ENCODE assay signal across 9 cellular contexts in genomic region chr18:63317556-63317946, GRCh38. TPM values are rescaled to one million over a fixed set of nuclear protein-coding genes. Genes with fewer than 3 reads are reported as not detected.
DNase-seq lines count a peak whose midpoint lies in the region; ATAC-seq and TF ChIP-seq lines count a peak whose summit lies in the region.
"Had no signal": no experiment of that assay in that cellular context is flagged by ENCODE, and none has a peak within 500 bp of the region (broad histone marks: within the 10 kb centered on the region; RNA-seq: fewer than 3 reads in every experiment).

No MANE protein-coding gene starts in this region.

- peaks cover 12% of the 10 kb centered on the region for H3K4me1 ChIP-seq in iPS-18a (ENCODE audit: control insufficient read depth, low read depth, low read length)
- H3K4me1 ChIP-seq in adrenal gland (replicated peaks in 1 of 2), result peaks cover 0 to 4% of the 10 kb centered on the region in 2 donors

- H3K36me3 Mint-ChIP-seq in T-cell, result peaks cover 20% of the 10 kb centered on the region
- H3K36me3 Mint-ChIP-seq in stimulated activated memory B cell treated with anti-CD40 and anti-IgM and Interleukin-4, amounts not matched to agents 10 μg/mL and 1 μg/mL and 100 μg/mL, for 72 hours, result peaks cover 59% of the 10 kb centered on the region

- TF ChIP-seq CTCF in adrenal gland (IDR thresholded peaks at IDR 0.05), result no peak

- intact Hi-C loops in adrenal gland (cut with DNase I), result no loop called here

- no peak for ATAC-seq in T-cell (replicated peaks in 1 of 4)
- no peak for ATAC-seq in stimulated activated memory B cell treated with anti-CD40 and anti-IgM and Interleukin-4, amounts not matched to agents 10 μg/mL and 1 μg/mL and 100 μg/mL, for 72 hours
- no peak for ATAC-seq in GM18870 (IDR thresholded peaks at IDR 0.05; ENCODE audit: unreplicated experiment)

- no peak overlapping the region for H3K27ac ChIP-seq in iPS-18a (ENCODE audit: low read length)
- no peak overlapping the region for H3K27ac ChIP-seq in adrenal gland

- no peak overlapping the region for H3K9ac ChIP-seq in iPS-18a (ENCODE audit: low read length)

- no peak for TF ChIP-seq POLR2A in adrenal gland (IDR thresholded peaks at IDR 0.05)

- POLR2A ChIA-PET in T-cell (lab: Charles Lee), result interaction anchor here in 1 of 2 donors (1.4 kb wide), 1 partner anchor 155 kb away, joined by 5 read pairs; no protein-coding TSS in a partner anchor

- peak overlapping the region; percentile 93 to 100 (median 99) for H3K4me3 Mint-ChIP-seq in T-cell
- peak overlapping the region; percentile 99 for H3K4me3 Mint-ChIP-seq in stimulated activated memory B cell treated with anti-CD40 and anti-IgM and Interleukin-4, amounts not matched to agents 10 μg/mL and 1 μg/mL and 100 μg/mL, for 72 hours

- H3K36me3 ChIP-seq in iPS-18a (ENCODE audit: control insufficient read depth, low read depth, low read length), result no peaks in the 10 kb centered on the region
- H3K36me3 ChIP-seq in adrenal gland (replicated peaks in 1 of 2), result no peaks in the 10 kb centered on the region

- H3K4me3 ChIP-seq in iPS-18a (ENCODE audit: low read length), result peak overlapping the region; percentile 85
- H3K4me3 ChIP-seq in adrenal gland, result peak overlapping the region in 1 of 4 donors; percentile 78

- peaks cover 45% of the 10 kb centered on the region for H3K27me3 ChIP-seq in iPS-18a (ENCODE audit: control insufficient read depth, insufficient read depth, low read length)
- peaks cover 5% of the 10 kb centered on the region for H3K27me3 ChIP-seq in adrenal gland

- peaks cover 61 to 69% (median 69%) of the 10 kb centered on the region in 3 donors for H3K4me1 Mint-ChIP-seq in T-cell
- H3K4me1 Mint-ChIP-seq in stimulated activated memory B cell treated with anti-CD40 and anti-IgM and Interleukin-4, amounts not matched to agents 10 μg/mL and 1 μg/mL and 100 μg/mL, for 72 hours, result peaks cover 55% of the 10 kb centered on the region

- DNase-seq in NCI-H1105 treated with DMSO at 0.1 percent for 48 hours (lab: John Stamatoyannopoulos, UW), result peak; percentile 56
- DNase-seq in NCI-H1105 (lab: John Stamatoyannopoulos, UW), result no peak
- no peak for DNase-seq in T-cell
- no peak for DNase-seq in NCI-H2196 (lab: John Stamatoyannopoulos, UW; ENCODE audit: unreplicated experiment)
- no peak for DNase-seq in adrenal gland
- DNase-seq: NCI-H1694 had no signal

- H3K9me3 ChIP-seq in iPS-18a (ENCODE audit: control insufficient read depth, low read depth, low read length) (no peaks in the 10 kb centered on the region), adrenal gland (replicated peaks in 1 of 3) (no peaks in the 10 kb centered on the region)

- H3K9me3 Mint-ChIP-seq in T-cell, result no peaks in the 10 kb centered on the region
- no peaks in the 10 kb centered on the region for H3K9me3 Mint-ChIP-seq in stimulated activated memory B cell treated with anti-CD40 and anti-IgM and Interleukin-4, amounts not matched to agents 10 μg/mL and 1 μg/mL and 100 μg/mL, for 72 hours

- H3K27me3 Mint-ChIP-seq in T-cell, result no peaks in the 10 kb centered on the region
- no peaks in the 10 kb centered on the region for H3K27me3 Mint-ChIP-seq in stimulated activated memory B cell treated with anti-CD40 and anti-IgM and Interleukin-4, amounts not matched to agents 10 μg/mL and 1 μg/mL and 100 μg/mL, for 72 hours

- CTCF ChIA-PET in T-cell (lab: Charles Lee), result interaction anchor here (0.6 to 2.5 kb wide), 37 partner anchors 9 to 301 kb away, joined by 3 to 16 read pairs (median 4); no protein-coding TSS in a partner anchor

- peak overlapping the region; percentile 91 to 93 for H3K27ac Mint-ChIP-seq in T-cell
- H3K27ac Mint-ChIP-seq in stimulated activated memory B cell treated with anti-CD40 and anti-IgM and Interleukin-4, amounts not matched to agents 10 μg/mL and 1 μg/mL and 100 μg/mL, for 72 hours, result peak overlapping the region; percentile 92

- 74 to 83% (median 80%) methylated on average over 8 to 10 of the region's 10 CpGs for WGBS in adrenal gland, 4 donors

RNA-seq across cellular contexts. Expression of gene BCL2, which starts 2.0 kb away (rescaled TPM):
- total RNA-seq in T-cell (100 to 1,000 TPM; 113 to 201 (median 123) TPM), adrenal gland (1 to 10 TPM in 7 of 8 donors, under 1 TPM in 1; 0.85 to 7.7 (median 4.0) TPM)
- 1 to 10 TPM; 1.2 to 2.9 (median 1.5) TPM for polyA plus RNA-seq in adrenal gland

RNA-seq across cellular contexts. Expression of gene KDSR, which starts 49.5 kb away (rescaled TPM):
- 10 to 100 TPM; 25.2 to 69.1 (median 56.3) TPM for total RNA-seq in T-cell
- total RNA-seq in adrenal gland, result 100 to 1,000 TPM in 1 of 8 donors, 10 to 100 TPM in 7; 39.8 to 102 (median 52.5) TPM
- 10 to 100 TPM in 2 of 3 donors, 1 to 10 TPM in 1; 8.2 to 36.7 (median 15.1) TPM for polyA plus RNA-seq in adrenal gland

Comparison
In these comparisons a context has a peak if more than half of its experiments do, and no peak if none do; other contexts are left out.
1. RNA of gene BCL2, which starts 2.0 kb away (total RNA-seq): 113 to 201 TPM in T-cell; 0.85 to 7.7 TPM in adrenal gland; every median in the first group is over 10 times any median in the second.